In the genomic region with DNA sequence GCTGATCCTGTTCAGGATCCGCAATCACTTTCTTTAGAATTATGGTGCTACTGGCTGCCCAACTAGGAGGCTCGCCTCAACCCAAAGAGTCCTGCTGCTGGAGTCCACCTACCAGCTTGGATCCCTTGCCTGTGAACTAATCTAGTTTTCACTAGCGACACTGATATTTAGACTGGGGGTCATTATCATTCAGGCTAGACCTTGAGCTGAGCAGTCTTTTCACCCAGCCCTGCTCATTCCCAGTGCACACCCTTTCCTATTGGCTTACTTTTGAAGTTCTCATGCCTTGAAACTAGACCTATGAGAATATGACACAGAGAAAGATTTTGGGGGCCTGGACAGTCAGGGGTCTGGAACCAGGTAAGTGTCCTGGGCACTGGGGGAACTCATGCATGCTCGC, we compare ENCODE assay signal across 8 cellular contexts.
"Had no signal": no experiment of that assay in that cellular context is flagged by ENCODE, and none has a peak within 500 bp of the region (broad histone marks: within the 10 kb centered on the region; RNA-seq: fewer than 3 reads in every experiment).

No MANE protein-coding gene starts in this region.

- H3K4me3 ChIP-seq: GM23248, GM23338 had no signal

- H3K4me2 ChIP-seq: GM23338 had no signal

- H3K9ac ChIP-seq: GM23248 had no signal

- DNase-seq: GM23248, GOT3, H7, H9, HCEC 1CT, HFFc6 had no signal

- FAIRE-seq: H54 had no signal

- H3K27ac ChIP-seq: GM23248 had no signal

- H2AFZ ChIP-seq: GM23248, GM23338 had no signal
